ENCODE assay signal across 11 cellular contexts in the genomic region with DNA sequence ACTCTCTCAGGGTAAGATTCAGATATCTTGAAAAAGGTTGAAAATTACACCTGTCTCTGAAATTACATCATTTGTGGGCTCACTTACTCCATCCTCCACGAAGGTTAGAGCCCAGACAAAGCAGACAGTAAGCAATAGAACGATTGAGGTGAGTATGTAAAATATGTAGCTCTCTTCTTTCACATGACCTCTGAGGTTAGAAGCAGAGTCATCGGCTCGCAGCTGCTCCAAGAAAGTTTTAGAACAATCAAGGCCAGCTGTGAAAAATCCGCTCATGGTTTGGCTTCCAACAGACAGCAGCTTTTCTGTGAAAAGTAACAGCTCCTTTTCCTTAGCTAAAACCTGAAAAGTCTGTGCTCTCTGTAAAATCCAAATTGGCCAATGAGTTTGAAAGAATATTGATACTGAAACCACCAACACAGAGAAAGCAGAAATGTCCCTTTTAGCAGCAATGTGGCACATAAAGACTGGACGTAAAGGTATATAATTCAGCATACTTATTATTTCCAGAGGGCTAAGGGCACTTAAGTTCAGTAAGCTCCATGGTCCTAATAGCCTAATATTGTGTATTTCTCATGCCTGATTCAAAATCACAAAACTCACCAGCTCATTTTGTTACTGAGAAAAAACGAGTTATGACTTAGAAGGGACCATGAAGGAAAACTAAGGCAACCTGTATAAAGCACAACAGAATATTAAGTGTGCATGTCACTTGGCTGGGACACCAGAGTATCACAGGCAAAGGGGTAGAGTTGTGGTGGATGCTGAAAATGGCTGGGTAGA.
DNase-seq lines count a peak whose midpoint lies in the region; ATAC-seq and TF ChIP-seq lines count a peak whose summit lies in the region.
"Had no signal": no experiment of that assay in that cellular context is flagged by ENCODE, and none has a peak within 500 bp of the region (broad histone marks: within the 10 kb centered on the region; RNA-seq: fewer than 3 reads in every experiment).

No MANE protein-coding gene starts in this region.

- no peaks in the 10 kb centered on the region for H3K27me3 ChIP-seq in naive thymus-derived CD4-positive, alpha-beta T cell (ENCODE audit: control insufficient read depth in 2 of 2, insufficient read depth in 2 of 2, low read length in 2 of 2)
- H3K27me3 ChIP-seq: upper lobe of left lung had no signal

- DNase-seq in LHCN-M2 (ENCODE audit: low read depth) (peak; percentile 46), mesothelial cell of epicardium (ENCODE audit: low spot score in 2 of 2, unreplicated experiment in 2 of 2) (no peak), cerebellum (ENCODE audit: low spot score) (no peak), Right ventricle myocardium superior (no peak), NCI-H146 (lab: John Stamatoyannopoulos, UW) (no peak)
- DNase-seq in naive thymus-derived CD4-positive, alpha-beta T cell, result no peak
- DNase-seq: dermis blood vessel endothelial cell, kidney glomerular epithelial cell, upper lobe of left lung had no signal

- no peaks in the 10 kb centered on the region for H3K36me3 Mint-ChIP-seq in naive thymus-derived CD4-positive, alpha-beta T cell
- H3K36me3 Mint-ChIP-seq in mesothelial cell of epicardium, result no peaks in the 10 kb centered on the region

- no peaks in the 10 kb centered on the region for H3K9me3 ChIP-seq in naive thymus-derived CD4-positive, alpha-beta T cell (ENCODE audit: control insufficient read depth in 2 of 3, low read length in 3 of 3)
- H3K9me3 ChIP-seq: upper lobe of left lung had no signal

- no peak overlapping the region for H3K27ac ChIP-seq in naive thymus-derived CD4-positive, alpha-beta T cell (ENCODE audit: low read depth, low read length)
- H3K27ac ChIP-seq: upper lobe of left lung had no signal

- TF ChIP-seq CTCF in mesothelial cell of epicardium (IDR thresholded peaks at IDR 0.05; ENCODE audit: unreplicated experiment), result no peak

- intact Hi-C loops in naive thymus-derived CD4-positive, alpha-beta T cell (cut with micrococcal nuclease), result loop anchor here in 1 of 2 donors (1.0 kb wide), 1 partner anchor 373 kb away; no protein-coding TSS in a partner anchor
- intact Hi-C loops in Right ventricle myocardium superior (cut with DNase I), result no loop called here

- ATAC-seq in GM18519 (IDR thresholded peaks at IDR 0.05; ENCODE audit: low FRiP score, unreplicated experiment) (peak; percentile 33), GM21619 (IDR thresholded peaks at IDR 0.05; ENCODE audit: unreplicated experiment) (peak; percentile 38), Right ventricle myocardium superior (ENCODE audit: poor library complexity) (no peak)
- ATAC-seq in naive thymus-derived CD4-positive, alpha-beta T cell, result peak; percentile 31

- H3K4me3 Mint-ChIP-seq in naive thymus-derived CD4-positive, alpha-beta T cell, result no peak overlapping the region
- H3K4me3 Mint-ChIP-seq in mesothelial cell of epicardium, result no peak overlapping the region

- CTCF ChIA-PET in naive thymus-derived CD4-positive, alpha-beta T cell (lab: Charles Lee), result interaction anchor here (0.6 to 12.4 kb wide), 2 partner anchors 55 to 557 kb away, joined by 3 to 192 read pairs; no protein-coding TSS in a partner anchor

- no peak overlapping the region for H3K4me3 ChIP-seq in naive thymus-derived CD4-positive, alpha-beta T cell (ENCODE audit: low read length)
- H3K4me3 ChIP-seq: upper lobe of left lung had no signal

- H3K4me1 ChIP-seq in naive thymus-derived CD4-positive, alpha-beta T cell (ENCODE audit: control insufficient read depth in 2 of 2, insufficient read depth in 2 of 2, low read length in 2 of 2), result peaks cover 0 to 6% of the 10 kb centered on the region in 2 donors
- H3K4me1 ChIP-seq: upper lobe of left lung had no signal

- peaks cover 3 to 31% (median 13%) of the 10 kb centered on the region in 7 donors for H3K4me1 Mint-ChIP-seq in naive thymus-derived CD4-positive, alpha-beta T cell
- H3K4me1 Mint-ChIP-seq in mesothelial cell of epicardium, result peaks cover 5% of the 10 kb centered on the region

- no peaks in the 10 kb centered on the region for H3K36me3 ChIP-seq in naive thymus-derived CD4-positive, alpha-beta T cell (ENCODE audit: control insufficient read depth in 2 of 3, insufficient read depth in 3 of 3, low read length in 3 of 3)
- H3K36me3 ChIP-seq: upper lobe of left lung had no signal

- POLR2A ChIA-PET in naive thymus-derived CD4-positive, alpha-beta T cell (lab: Charles Lee), result interaction anchor here (0.6 to 8.6 kb wide), 4 partner anchors 14 to 521 kb away, joined by 3 to 109 read pairs (median 3); a partner anchor contains a TSS

- peaks cover 0 to 2% (median 0%) of the 10 kb centered on the region in 11 donors for H3K9me3 Mint-ChIP-seq in naive thymus-derived CD4-positive, alpha-beta T cell
- H3K9me3 Mint-ChIP-seq in mesothelial cell of epicardium, result no peaks in the 10 kb centered on the region

- H3K27me3 Mint-ChIP-seq in naive thymus-derived CD4-positive, alpha-beta T cell, result peaks cover 0 to 10% (median 3%) of the 10 kb centered on the region in 5 donors
- H3K27me3 Mint-ChIP-seq in mesothelial cell of epicardium (ENCODE audit: low read depth), result no peaks in the 10 kb centered on the region

- H3K27ac Mint-ChIP-seq in naive thymus-derived CD4-positive, alpha-beta T cell, result no peak overlapping the region
- H3K27ac Mint-ChIP-seq in mesothelial cell of epicardium, result no peak overlapping the region
